20 cellular contexts compared by ENCODE assay signal in genomic region chr4:3853388-3854035, GRCh38.
DNase-seq lines count a peak whose midpoint lies in the region; ATAC-seq, FAIRE-seq and TF ChIP-seq lines count a peak whose summit lies in the region.
"Had no signal": no experiment of that assay in that cellular context is flagged by ENCODE, and none has a peak within 500 bp of the region (broad histone marks: within the 10 kb centered on the region; RNA-seq: fewer than 3 reads in every experiment).

No MANE protein-coding gene starts in this region.

- peak; percentile 85 for DNase-seq in D721Med (ENCODE audit: insufficient read length, low spot score)
- peak; percentile 31 for DNase-seq in NCI-H345 treated with DMSO at 0.1 percent for 48 hours (lab: John Stamatoyannopoulos, UW; ENCODE audit: unreplicated experiment)
- DNase-seq in H1 (ENCODE audit: low read depth in 1 of 2, low spot score in 2 of 2) = no peak
- DNase-seq in neural progenitor cell (ENCODE audit: low spot score) = peak; percentile 45
- no peak for DNase-seq in central memory CD4-positive, alpha-beta T cell
- DNase-seq in NCI-H526 (lab: John Stamatoyannopoulos, UW) = no peak
- DNase-seq: C1 segment of cervical spinal cord; CD4-positive, CD25-positive, alpha-beta regulatory T cell; CD8-positive, alpha-beta memory T cell; COR-L47; DMS79; GDM1; GOT3; KBM-7 had no signal

- H3K27ac Mint-ChIP-seq in neural progenitor cell = peak overlapping the region; percentile 41
- H3K27ac Mint-ChIP-seq: B cell; CD4-positive, CD25-positive, alpha-beta regulatory T cell; CD8-positive, alpha-beta memory T cell; IgD-negative memory B cell had no signal

- H3K4ac ChIP-seq in H1 (replicated peaks; ENCODE audit: insufficient read length, low read depth, low read length) = no peak overlapping the region

- H3K9me3 Mint-ChIP-seq in neural progenitor cell = peaks cover 6% of the 10 kb centered on the region

- no peak for TF ChIP-seq POLR2A in H1 (IDR thresholded peaks at IDR 0.05; ENCODE audit: control extremely low read depth in 1 of 2, low read depth in 2 of 2, low read length in 2 of 2)

- H3K36me3 ChIP-seq in H1 (ENCODE audit: control insufficient read depth in 2 of 4, insufficient read depth in 4 of 4, low read length in 3 of 4) (no peaks in the 10 kb centered on the region), neural progenitor cell (no peaks in the 10 kb centered on the region)
- H3K36me3 ChIP-seq: HAP-1 had no signal

- H4K20me1 ChIP-seq in H1 (replicated peaks in 1 of 2; ENCODE audit: control insufficient read depth in 1 of 2, insufficient read depth in 2 of 2, low read length in 2 of 2) = no peaks in the 10 kb centered on the region
- H4K20me1 ChIP-seq in neural progenitor cell (ENCODE audit: low read depth) = no peaks in the 10 kb centered on the region

- no peak for TF ChIP-seq RAD21 in H1 (IDR thresholded peaks at IDR 0.05 in 1 of 2, conservative IDR thresholded peaks at IDR 0.05 in 1 of 2; ENCODE audit: low read depth in 2 of 2, low read length in 2 of 2)

- no peak overlapping the region for H2AFZ ChIP-seq in H1 (ENCODE audit: low read length)
- H2AFZ ChIP-seq in neural progenitor cell (replicated peaks) = no peak overlapping the region

- no peak overlapping the region for H2BK5ac ChIP-seq in H1 (ENCODE audit: low read depth, low read length)

- no peak overlapping the region for H3K56ac ChIP-seq in H1 (replicated peaks; ENCODE audit: insufficient read length, low read depth, low read length)

- peak overlapping the region; percentile 90; the same call in 1 of the 2 replicates for H2BK15ac ChIP-seq in H1 (ENCODE audit: low read length)

- 84% methylated on average over 10 of the region's 10 CpGs; no CpG with 5 or more reads in 1 of the 2 experiments for WGBS in H1 (ENCODE audit: extremely low coverage in 1 of 2, insufficient coverage in 1 of 2, insufficient read length in 1 of 2, insufficient replicate concordance in 2 of 2, low coverage in 1 of 2, low lambda C conversion rate in 2 of 2, missing lambda C conversion rate in 1 of 2), 2 experiments

- CTCF ChIA-PET in H1 (lab: Charles Lee; ENCODE audit: partially characterized antibody) = interaction anchor here (0.6 to 0.9 kb wide), 2 partner anchors 27 to 99 kb away, joined by 3 read pairs; no protein-coding TSS in a partner anchor

- POLR2A ChIA-PET in H1 (lab: Charles Lee; ENCODE audit: partially characterized antibody) = no interaction called here

- no peaks in the 10 kb centered on the region for H3K79me1 ChIP-seq in H1 (ENCODE audit: low read depth, low read length)

- no peaks in the 10 kb centered on the region for H3K36me3 Mint-ChIP-seq in neural progenitor cell
- H3K36me3 Mint-ChIP-seq: CD4-positive, CD25-positive, alpha-beta regulatory T cell had no signal

- ATAC-seq in HG02885 (IDR thresholded peaks at IDR 0.05; ENCODE audit: poor library complexity, unreplicated experiment) = no peak
- no peak for ATAC-seq in GM21381 (IDR thresholded peaks at IDR 0.05; ENCODE audit: unreplicated experiment)

- H4K8ac ChIP-seq in H1 (ENCODE audit: extremely low read depth, insufficient read depth, low read length) = peak overlapping the region; percentile 62; the same call in 1 of the 2 replicates

- H3K23ac ChIP-seq in H1 (ENCODE audit: insufficient read length) = no peak overlapping the region

- H3K4me2 ChIP-seq in H1 (ENCODE audit: insufficient read depth in 1 of 2, low read depth in 2 of 2, low read length in 2 of 2) (no peak overlapping the region), neural progenitor cell (no peak overlapping the region)

- no peak overlapping the region for H3K9ac ChIP-seq in H1 (replicated peaks in 1 of 4; ENCODE audit: extremely low read depth in 1 of 4, low read depth in 3 of 4, low read length in 3 of 4)
- no peak overlapping the region for H3K9ac ChIP-seq in neural progenitor cell

- no peak overlapping the region for H2AK5ac ChIP-seq in H1 (ENCODE audit: low read depth, low read length)

- TF ChIP-seq CTCF in D721Med (IDR thresholded peaks at IDR 0.05; ENCODE audit: insufficient read depth, missing control alignments) (no peak), H1 (IDR thresholded peaks at IDR 0.05; ENCODE audit: control extremely low read depth in 1 of 3, insufficient read depth in 1 of 3, low read depth in 1 of 3, low read length in 3 of 3) (no peak), neural progenitor cell (IDR thresholded peaks at IDR 0.05) (no peak)

- H3K4me1 Mint-ChIP-seq in neural progenitor cell = peaks cover 8% of the 10 kb centered on the region
- H3K4me1 Mint-ChIP-seq: B cell; CD4-positive, CD25-positive, alpha-beta regulatory T cell had no signal

- H3K4me1 ChIP-seq in H1 (replicated peaks in 1 of 4; ENCODE audit: control insufficient read depth in 3 of 4, insufficient read depth in 4 of 4, low read length in 3 of 4) (peaks cover 0 to 18% (median 5%) of the 10 kb centered on the region in 4 experiments; a peak in 6 of 7 replicates), neural progenitor cell (peaks cover 6% of the 10 kb centered on the region)
- H3K4me1 ChIP-seq: HAP-1 had no signal

- no peak overlapping the region for H3K18ac ChIP-seq in H1 (ENCODE audit: extremely low read depth, low read length)

- no peak overlapping the region for H3K14ac ChIP-seq in H1 (ENCODE audit: insufficient read length)

- H3F3A ChIP-seq in neural progenitor cell (ENCODE audit: low read depth) = no peaks in the 10 kb centered on the region

- H4K5ac ChIP-seq in H1 (ENCODE audit: insufficient read length, low read depth, low read length) = no peak overlapping the region

- H4K91ac ChIP-seq in H1 (replicated peaks; ENCODE audit: insufficient read length, low read length) = no peak overlapping the region

- peak overlapping the region; percentile 46; the same call in 1 of the 2 replicates for H2BK12ac ChIP-seq in H1 (ENCODE audit: low read depth, low read length)

- H3K27me3 ChIP-seq in H1 (replicated peaks in 1 of 4; ENCODE audit: control insufficient read depth in 3 of 4, extremely low read depth in 1 of 4, insufficient read depth in 3 of 4, low read length in 3 of 4) = no peaks in the 10 kb centered on the region; a peak in 1 of 7 replicates
- H3K27me3 ChIP-seq in neural progenitor cell = no peaks in the 10 kb centered on the region

- no peak for TF ChIP-seq EP300 in H1 (IDR thresholded peaks at IDR 0.05; ENCODE audit: borderline replicate concordance in 1 of 2, low read depth in 2 of 2, low read length in 2 of 2)

- peaks cover 22% of the 10 kb centered on the region for H3K27me3 Mint-ChIP-seq in neural progenitor cell (ENCODE audit: insufficient read depth, low read depth)

- H3K4me3 Mint-ChIP-seq in neural progenitor cell = peak overlapping the region; percentile 4
- H3K4me3 Mint-ChIP-seq: B cell; CD4-positive, CD25-positive, alpha-beta regulatory T cell; CD8-positive, alpha-beta memory T cell had no signal

- H3K27ac ChIP-seq in H1 (ENCODE audit: low read depth, low read length) (no peak overlapping the region), neural progenitor cell (no peak overlapping the region)

- H3K9me3 ChIP-seq in H1 (ENCODE audit: insufficient read depth in 2 of 2, low read depth in 1 of 2, low read length in 1 of 2) (peaks cover 3 to 8% of the 10 kb centered on the region in 2 experiments; a peak in 3 of 4 replicates), neural progenitor cell (ENCODE audit: low read depth) (no peaks in the 10 kb centered on the region)
- H3K9me3 ChIP-seq: HAP-1 had no signal

- no peak overlapping the region for H3K4me3 ChIP-seq in H1 (ENCODE audit: extremely low read depth in 1 of 4, insufficient read depth in 2 of 4, low read depth in 3 of 4, low read length in 4 of 4)
- H3K4me3 ChIP-seq in neural progenitor cell = no peak overlapping the region
- H3K4me3 ChIP-seq: HAP-1 had no signal

- H3K79me2 ChIP-seq in H1 (ENCODE audit: control insufficient read depth in 1 of 2, insufficient read depth in 2 of 2, low read length in 2 of 2) = no peaks in the 10 kb centered on the region
- H3K79me2 ChIP-seq in neural progenitor cell (ENCODE audit: low read depth) = no peaks in the 10 kb centered on the region

- H2BK20ac ChIP-seq in H1 (ENCODE audit: low read length) = no peak overlapping the region

- H3K23me2 ChIP-seq in H1 (ENCODE audit: low read depth, low read length) = no peaks in the 10 kb centered on the region

- H2BK120ac ChIP-seq in H1 (replicated peaks; ENCODE audit: low read depth, low read length) = no peak overlapping the region

- FAIRE-seq in D721Med (lab: Jason Lieb, UNC) (no peak), H1 (lab: Jason Lieb, UNC) (no peak)
- FAIRE-seq: HTR-8/SVneo had no signal

TF ChIP-seq in H1, 55 proteins besides CTCF, POLR2A, EP300 and RAD21:
- no peak for TF ChIP-seq KDM5A (IDR thresholded peaks at IDR 0.05; ENCODE audit: low read length)
- TF ChIP-seq RBBP5 (IDR thresholded peaks at IDR 0.05; ENCODE audit: borderline replicate concordance, low read depth, low read length) = no peak
- no peak for TF ChIP-seq MAFK (IDR thresholded peaks at IDR 0.05; ENCODE audit: low read depth, low read length)
- TF ChIP-seq ATF2 (IDR thresholded peaks at IDR 0.05; ENCODE audit: low read length) = no peak
- no peak for TF ChIP-seq RFX5 (IDR thresholded peaks at IDR 0.05; ENCODE audit: borderline replicate concordance, low read depth, low read length)
- TF ChIP-seq RXRA (IDR thresholded peaks at IDR 0.05; ENCODE audit: insufficient read depth, low read depth, low read length) = no peak
- TF ChIP-seq CBX8 (IDR thresholded peaks at IDR 0.05; ENCODE audit: borderline replicate concordance, low read depth, low read length) = no peak
- no peak for TF ChIP-seq TCF12 (IDR thresholded peaks at IDR 0.05; ENCODE audit: low read depth, low read length)
- TF ChIP-seq SIX5 (IDR thresholded peaks at IDR 0.05; ENCODE audit: low read depth, low read length) = no peak
- no peak for TF ChIP-seq JUN (IDR thresholded peaks at IDR 0.05; ENCODE audit: low read depth, low read length)
- TF ChIP-seq CHD1 (IDR thresholded peaks at IDR 0.05; ENCODE audit: low read depth, low read length) = no peak

Comparison
In these comparisons a context has a peak if more than half of its experiments do, and no peak if none do; other contexts are left out.
1. DNase-seq: peak in D721Med (single experiment), NCI-H345 treated with DMSO at 0.1 percent for 48 hours (single experiment) and neural progenitor cell (single experiment); none in H1 (0 of 2), central memory CD4-positive, alpha-beta T cell (single experiment) and NCI-H526 (0 of 2).